Comparison of ENCODE assay signal across 2 cellular contexts in the genomic region with DNA sequence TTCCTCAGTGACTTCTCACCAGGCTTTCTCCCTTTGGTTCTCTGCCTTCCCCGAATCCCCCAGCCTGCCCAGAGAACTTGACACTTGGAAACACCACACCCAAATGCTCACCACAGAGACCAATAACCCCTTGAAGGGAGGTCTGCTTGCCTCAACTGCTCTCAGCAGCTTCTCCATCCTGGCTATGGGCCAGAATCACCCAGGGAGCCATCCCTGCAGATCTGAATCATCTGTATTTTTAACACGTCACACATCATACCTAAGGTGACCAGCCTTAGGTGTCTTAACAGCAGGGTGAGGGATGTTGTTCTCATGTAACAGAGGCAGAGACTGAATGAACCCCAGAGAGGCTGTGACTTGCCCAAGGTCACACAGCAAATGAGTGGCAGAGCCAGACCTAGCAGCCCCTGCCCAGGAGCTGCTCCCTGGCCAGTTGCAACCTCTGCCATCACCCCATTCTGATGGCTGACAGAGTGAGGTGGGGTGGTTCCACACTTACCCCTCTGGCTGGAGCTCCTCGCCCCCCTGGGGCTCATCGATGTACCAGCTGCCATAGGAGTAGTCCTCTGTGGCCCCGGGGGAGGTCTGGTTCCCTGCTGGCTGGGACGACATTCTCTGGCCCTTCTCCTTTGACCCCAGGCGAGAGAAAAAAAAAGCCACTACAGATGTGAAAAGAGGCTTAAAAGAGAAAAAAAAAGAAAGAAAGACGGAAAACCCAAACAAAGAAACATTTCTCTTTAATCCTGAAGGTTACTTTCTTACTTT.
TF ChIP-seq lines count a peak whose summit lies in the region.

No MANE protein-coding gene starts in this region.

TF ChIP-seq in A549, 52 proteins besides CTCF, POLR2A, EP300 and RAD21:
- TF ChIP-seq GATA3 (IDR thresholded peaks at IDR 0.05; ENCODE audit: borderline replicate concordance) (no peak), MAZ (IDR thresholded peaks at IDR 0.05; ENCODE audit: borderline replicate concordance, low read depth, low read length) (no peak), ELK1 (IDR thresholded peaks at IDR 0.05; ENCODE audit: low read depth, low read length) (no peak), RCOR1 (IDR thresholded peaks at IDR 0.05; ENCODE audit: low read depth, low read length) (no peak), KDM5A (IDR thresholded peaks at IDR 0.05) (no peak), FOXS1 (CRISPR knock-in tag; IDR thresholded peaks at IDR 0.05) (no peak), ZFP36 (IDR thresholded peaks at IDR 0.05; ENCODE audit: borderline replicate concordance, partially characterized antibody) (no peak), FOSB (CRISPR knock-in tag; IDR thresholded peaks at IDR 0.05) (no peak), SREBF2 (IDR thresholded peaks at IDR 0.05) (no peak), CHD4 (IDR thresholded peaks at IDR 0.05; ENCODE audit: borderline replicate concordance) (no peak)

TF ChIP-seq in K562, 482 proteins besides CTCF, POLR2A, EP300 and RAD21:
- TF ChIP-seq TRIM28 (IDR thresholded peaks at IDR 0.05) (no peak), NFIC (IDR thresholded peaks at IDR 0.05) (peak; percentile 46; the same call in 1 of the 2 replicates), ZNF146 (CRISPR knock-in tag; IDR thresholded peaks at IDR 0.05; ENCODE audit: unreplicated experiment) (no peak), E2F5 (CRISPR knock-in tag; IDR thresholded peaks at IDR 0.05) (no peak)
- TF ChIP-seq, protein P1, sequence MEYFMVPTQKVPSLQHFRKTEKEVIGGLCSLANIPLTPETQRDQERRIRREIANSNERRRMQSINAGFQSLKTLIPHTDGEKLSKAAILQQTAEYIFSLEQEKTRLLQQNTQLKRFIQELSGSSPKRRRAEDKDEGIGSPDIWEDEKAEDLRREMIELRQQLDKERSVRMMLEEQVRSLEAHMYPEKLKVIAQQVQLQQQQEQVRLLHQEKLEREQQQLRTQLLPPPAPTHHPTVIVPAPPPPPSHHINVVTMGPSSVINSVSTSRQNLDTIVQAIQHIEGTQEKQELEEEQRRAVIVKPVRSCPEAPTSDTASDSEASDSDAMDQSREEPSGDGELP (CRISPR knock-in tag; IDR thresholded peaks at IDR 0.05; ENCODE audit: borderline replicate concordance), result no peak
